Comparison of ENCODE assay signal across 1 cellular context in the genomic region with DNA sequence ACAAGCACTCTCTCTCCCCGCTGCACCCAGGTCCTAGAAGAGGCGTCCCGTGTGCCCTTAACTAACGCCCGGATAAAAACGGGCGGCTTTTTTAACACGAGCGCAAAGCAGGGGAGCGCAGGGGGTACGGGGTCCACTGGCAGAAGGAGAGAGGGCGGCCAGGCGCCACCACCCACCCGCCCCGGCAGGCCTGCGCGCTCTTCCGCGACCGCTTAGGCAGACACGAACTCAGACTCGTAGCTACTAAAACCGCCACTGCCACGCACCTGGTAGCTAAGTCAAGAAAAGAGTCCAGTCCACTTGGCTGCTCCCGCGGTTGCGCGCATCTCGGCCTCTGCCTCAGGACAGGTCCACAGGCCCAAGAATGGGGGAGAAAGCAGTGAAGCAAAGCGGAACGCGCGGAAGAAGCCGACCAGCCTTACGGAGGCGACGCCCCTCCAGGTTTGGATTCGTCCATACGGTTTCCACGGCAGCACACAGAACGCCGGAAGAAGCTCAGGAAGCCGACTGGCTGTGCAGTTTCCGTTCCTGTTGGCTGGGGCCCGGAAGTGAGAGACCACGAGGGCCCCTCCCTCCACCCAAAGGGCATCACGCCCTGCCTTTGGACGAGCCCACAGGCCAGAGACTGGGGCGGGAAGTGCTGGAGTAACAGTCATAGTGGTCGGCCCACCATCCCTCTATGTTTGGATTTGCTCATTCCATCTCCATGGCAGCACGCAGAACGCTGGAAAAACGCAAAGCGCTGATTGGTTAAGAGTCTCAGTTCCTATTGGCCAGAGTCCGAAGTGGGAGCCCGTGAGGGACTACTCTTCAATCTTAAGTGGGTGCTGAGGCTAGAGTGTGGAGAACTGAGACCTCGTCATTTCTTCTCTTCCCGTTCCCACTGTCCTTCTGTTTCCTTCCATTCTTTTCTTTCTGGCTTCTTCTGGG.
A peak's percentile ranks its signal among the peaks of the same experiment; 100 is the strongest.
TF ChIP-seq lines count a peak whose summit lies in the region.

A gene (minus strand): TSS at position 354 of the 930 bp plus-strand sequence. CDS start 7,344 bp downstream, outside the sequence.

TF ChIP-seq in GM23338, 12 proteins besides CTCF, POLR2A, EP300 and RAD21 (continued from another document):
- TF ChIP-seq, protein P1, sequence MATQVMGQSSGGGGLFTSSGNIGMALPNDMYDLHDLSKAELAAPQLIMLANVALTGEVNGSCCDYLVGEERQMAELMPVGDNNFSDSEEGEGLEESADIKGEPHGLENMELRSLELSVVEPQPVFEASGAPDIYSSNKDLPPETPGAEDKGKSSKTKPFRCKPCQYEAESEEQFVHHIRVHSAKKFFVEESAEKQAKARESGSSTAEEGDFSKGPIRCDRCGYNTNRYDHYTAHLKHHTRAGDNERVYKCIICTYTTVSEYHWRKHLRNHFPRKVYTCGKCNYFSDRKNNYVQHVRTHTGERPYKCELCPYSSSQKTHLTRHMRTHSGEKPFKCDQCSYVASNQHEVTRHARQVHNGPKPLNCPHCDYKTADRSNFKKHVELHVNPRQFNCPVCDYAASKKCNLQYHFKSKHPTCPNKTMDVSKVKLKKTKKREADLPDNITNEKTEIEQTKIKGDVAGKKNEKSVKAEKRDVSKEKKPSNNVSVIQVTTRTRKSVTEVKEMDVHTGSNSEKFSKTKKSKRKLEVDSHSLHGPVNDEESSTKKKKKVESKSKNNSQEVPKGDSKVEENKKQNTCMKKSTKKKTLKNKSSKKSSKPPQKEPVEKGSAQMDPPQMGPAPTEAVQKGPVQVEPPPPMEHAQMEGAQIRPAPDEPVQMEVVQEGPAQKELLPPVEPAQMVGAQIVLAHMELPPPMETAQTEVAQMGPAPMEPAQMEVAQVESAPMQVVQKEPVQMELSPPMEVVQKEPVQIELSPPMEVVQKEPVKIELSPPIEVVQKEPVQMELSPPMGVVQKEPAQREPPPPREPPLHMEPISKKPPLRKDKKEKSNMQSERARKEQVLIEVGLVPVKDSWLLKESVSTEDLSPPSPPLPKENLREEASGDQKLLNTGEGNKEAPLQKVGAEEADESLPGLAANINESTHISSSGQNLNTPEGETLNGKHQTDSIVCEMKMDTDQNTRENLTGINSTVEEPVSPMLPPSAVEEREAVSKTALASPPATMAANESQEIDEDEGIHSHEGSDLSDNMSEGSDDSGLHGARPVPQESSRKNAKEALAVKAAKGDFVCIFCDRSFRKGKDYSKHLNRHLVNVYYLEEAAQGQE (IDR thresholded peaks at IDR 0.05; ENCODE audit: unreplicated experiment): no peak
- TF ChIP-seq ZNF114 (CRISPR knock-in tag; IDR thresholded peaks at IDR 0.05) (no peak), CREB1 (CRISPR knock-in tag; IDR thresholded peaks at IDR 0.05; ENCODE audit: low read depth) (peak; percentile 77), NANOG (IDR thresholded peaks at IDR 0.05; ENCODE audit: borderline replicate concordance) (no peak)
- TF ChIP-seq, protein P2, sequence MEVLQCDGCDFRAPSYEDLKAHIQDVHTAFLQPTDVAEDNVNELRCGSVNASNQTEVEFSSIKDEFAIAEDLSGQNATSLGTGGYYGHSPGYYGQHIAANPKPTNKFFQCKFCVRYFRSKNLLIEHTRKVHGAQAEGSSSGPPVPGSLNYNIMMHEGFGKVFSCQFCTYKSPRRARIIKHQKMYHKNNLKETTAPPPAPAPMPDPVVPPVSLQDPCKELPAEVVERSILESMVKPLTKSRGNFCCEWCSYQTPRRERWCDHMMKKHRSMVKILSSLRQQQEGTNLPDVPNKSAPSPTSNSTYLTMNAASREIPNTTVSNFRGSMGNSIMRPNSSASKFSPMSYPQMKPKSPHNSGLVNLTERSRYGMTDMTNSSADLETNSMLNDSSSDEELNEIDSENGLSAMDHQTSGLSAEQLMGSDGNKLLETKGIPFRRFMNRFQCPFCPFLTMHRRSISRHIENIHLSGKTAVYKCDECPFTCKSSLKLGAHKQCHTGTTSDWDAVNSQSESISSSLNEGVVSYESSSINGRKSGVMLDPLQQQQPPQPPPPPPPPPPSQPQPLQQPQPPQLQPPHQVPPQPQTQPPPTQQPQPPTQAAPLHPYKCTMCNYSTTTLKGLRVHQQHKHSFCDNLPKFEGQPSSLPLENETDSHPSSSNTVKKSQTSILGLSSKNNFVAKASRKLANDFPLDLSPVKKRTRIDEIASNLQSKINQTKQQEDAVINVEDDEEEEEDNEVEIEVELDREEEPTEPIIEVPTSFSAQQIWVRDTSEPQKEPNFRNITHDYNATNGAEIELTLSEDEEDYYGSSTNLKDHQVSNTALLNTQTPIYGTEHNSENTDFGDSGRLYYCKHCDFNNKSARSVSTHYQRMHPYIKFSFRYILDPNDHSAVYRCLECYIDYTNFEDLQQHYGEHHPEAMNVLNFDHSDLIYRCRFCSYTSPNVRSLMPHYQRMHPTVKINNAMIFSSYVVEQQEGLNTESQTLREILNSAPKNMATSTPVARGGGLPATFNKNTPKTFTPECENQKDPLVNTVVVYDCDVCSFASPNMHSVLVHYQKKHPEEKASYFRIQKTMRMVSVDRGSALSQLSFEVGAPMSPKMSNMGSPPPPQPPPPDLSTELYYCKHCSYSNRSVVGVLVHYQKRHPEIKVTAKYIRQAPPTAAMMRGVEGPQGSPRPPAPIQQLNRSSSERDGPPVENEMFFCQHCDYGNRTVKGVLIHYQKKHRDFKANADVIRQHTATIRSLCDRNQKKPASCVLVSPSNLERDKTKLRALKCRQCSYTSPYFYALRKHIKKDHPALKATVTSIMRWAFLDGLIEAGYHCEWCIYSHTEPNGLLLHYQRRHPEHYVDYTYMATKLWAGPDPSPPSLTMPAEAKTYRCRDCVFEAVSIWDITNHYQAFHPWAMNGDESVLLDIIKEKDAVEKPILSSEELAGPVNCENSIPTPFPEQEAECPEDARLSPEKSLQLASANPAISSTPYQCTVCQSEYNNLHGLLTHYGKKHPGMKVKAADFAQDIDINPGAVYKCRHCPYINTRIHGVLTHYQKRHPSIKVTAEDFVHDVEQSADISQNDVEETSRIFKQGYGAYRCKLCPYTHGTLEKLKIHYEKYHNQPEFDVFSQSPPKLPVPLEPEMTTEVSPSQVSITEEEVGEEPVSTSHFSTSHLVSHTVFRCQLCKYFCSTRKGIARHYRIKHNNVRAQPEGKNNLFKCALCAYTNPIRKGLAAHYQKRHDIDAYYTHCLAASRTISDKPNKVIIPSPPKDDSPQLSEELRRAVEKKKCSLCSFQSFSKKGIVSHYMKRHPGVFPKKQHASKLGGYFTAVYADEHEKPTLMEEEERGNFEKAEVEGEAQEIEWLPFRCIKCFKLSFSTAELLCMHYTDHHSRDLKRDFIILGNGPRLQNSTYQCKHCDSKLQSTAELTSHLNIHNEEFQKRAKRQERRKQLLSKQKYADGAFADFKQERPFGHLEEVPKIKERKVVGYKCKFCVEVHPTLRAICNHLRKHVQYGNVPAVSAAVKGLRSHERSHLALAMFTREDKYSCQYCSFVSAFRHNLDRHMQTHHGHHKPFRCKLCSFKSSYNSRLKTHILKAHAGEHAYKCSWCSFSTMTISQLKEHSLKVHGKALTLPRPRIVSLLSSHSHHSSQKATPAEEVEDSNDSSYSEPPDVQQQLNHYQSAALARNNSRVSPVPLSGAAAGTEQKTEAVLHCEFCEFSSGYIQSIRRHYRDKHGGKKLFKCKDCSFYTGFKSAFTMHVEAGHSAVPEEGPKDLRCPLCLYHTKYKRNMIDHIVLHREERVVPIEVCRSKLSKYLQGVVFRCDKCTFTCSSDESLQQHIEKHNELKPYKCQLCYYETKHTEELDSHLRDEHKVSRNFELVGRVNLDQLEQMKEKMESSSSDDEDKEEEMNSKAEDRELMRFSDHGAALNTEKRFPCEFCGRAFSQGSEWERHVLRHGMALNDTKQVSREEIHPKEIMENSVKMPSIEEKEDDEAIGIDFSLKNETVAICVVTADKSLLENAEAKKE (CRISPR knock-in tag; IDR thresholded peaks at IDR 0.05): no peak
TF ChIP-seq in GM23338: peak in this region for 3.
